Comparison of ENCODE assay signal across 16 cellular contexts in the genomic region with DNA sequence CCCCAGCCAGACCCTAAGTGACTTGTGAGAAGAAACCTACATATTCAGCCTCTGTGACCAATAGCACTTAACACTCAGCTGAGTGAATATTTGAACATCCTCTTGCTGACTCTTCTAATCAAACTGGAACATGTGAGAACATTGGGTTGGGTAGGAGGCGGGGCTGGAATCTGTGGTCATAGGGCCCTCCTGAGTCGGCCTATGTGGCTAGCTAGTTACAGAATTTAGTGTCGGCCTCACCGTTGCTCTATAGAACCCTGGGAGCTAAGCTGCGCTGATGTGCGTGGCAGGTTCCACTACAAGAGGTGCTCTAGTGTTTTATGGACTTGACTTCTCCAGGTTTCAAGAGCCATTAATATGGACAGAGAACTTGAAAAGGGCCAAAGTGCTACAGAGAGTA.
"Had no signal": no experiment of that assay in that cellular context is flagged by ENCODE, and none has a peak within 500 bp of the region (broad histone marks: within the 10 kb centered on the region; RNA-seq: fewer than 3 reads in every experiment).

No MANE protein-coding gene starts in this region.

- H3K9me3 ChIP-seq: psoas muscle had no signal

- H3K4me2 ChIP-seq: smooth muscle cell had no signal

- H3K27ac ChIP-seq: breast epithelium, esophagus muscularis mucosa, heart right ventricle, psoas muscle, thoracic aorta, upper lobe of right lung, VCaP had no signal

- H3K36me3 ChIP-seq: breast epithelium, esophagus muscularis mucosa, heart right ventricle, thoracic aorta, upper lobe of right lung had no signal

- ATAC-seq: activated T-cell treated with anti-CD3 and anti-CD28 coated beads, Interleukin-2, amount 50 U/mL, for 72 hours; heart right ventricle; psoas muscle; right cardiac atrium; upper lobe of right lung had no signal

- H3K4me1 ChIP-seq: breast epithelium, esophagus muscularis mucosa, heart right ventricle, psoas muscle, upper lobe of right lung had no signal

- DNase-seq: activated CD4-positive, alpha-beta T cell treated with anti-CD3 and anti-CD28 coated beads, Interleukin-2, amount 50 U/mL, for 4 hours; activated CD4-positive, CD25-positive, alpha-beta regulatory T cell treated with anti-CD3 and anti-CD28 coated beads, Interleukin-2, amount 50 U/mL, for 72 hours; activated effector memory CD4-positive, alpha-beta T cell treated with anti-CD3 and anti-CD28 coated beads, Interleukin-2, amount 50 U/mL, for 16 hours; activated naive CD4-positive, alpha-beta T cell treated with anti-CD3 and anti-CD28 coated beads, Interleukin-2, amount 50 U/mL, for 16 hours; activated T-cell treated with anti-CD3 and anti-CD28 coated beads, Interleukin-2, amount 50 U/mL, for 72 hours; effector CD4-positive, alpha-beta T cell; heart right ventricle; psoas muscle; right cardiac atrium; stimulated activated CD4-positive, alpha-beta T cell treated with anti-CD3 and anti-CD28 coated beads, Interleukin-4, amount 100 ng/mL, for 1 hour; upper lobe of right lung had no signal

- H3K4me3 ChIP-seq: breast epithelium, esophagus muscularis mucosa, heart right ventricle, psoas muscle, smooth muscle cell, thoracic aorta, upper lobe of right lung had no signal

- H3K27me3 ChIP-seq: breast epithelium, esophagus muscularis mucosa, heart right ventricle, upper lobe of right lung had no signal
